11 cellular contexts compared by ENCODE assay signal in the genomic region with DNA sequence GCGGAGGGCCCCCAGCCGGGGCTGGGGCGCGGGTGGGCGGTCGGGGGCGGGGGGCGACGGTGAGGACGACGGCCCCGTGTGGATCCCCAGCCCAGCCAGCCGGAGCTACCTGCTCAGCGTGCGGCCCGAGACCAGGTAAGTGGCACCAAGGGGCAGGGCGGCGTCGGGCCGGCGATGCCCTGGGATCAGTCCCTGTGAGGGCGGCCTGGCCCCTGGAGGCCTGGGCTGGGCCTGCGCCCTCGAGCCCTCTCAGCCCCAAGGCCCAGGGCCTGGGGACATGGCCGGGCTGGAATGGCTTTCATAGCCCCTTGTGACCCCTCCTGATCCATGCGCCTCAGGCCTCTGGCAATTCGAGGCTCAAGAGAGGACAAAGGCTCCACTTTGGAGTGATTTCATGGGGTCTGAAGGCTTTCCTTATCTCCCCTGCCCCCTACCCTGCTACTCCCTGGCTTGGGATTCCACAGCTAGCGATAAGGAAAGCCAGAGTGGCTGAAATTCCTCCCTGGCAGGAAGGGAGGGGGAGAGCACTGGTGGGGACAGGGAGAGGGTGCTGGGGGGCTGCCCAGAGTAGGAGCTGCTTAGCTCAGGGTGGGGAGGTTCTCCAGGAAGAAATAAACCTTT. TPM values are rescaled to one million over a fixed set of nuclear protein-coding genes. Genes with fewer than 3 reads are reported as not detected.
DNase-seq lines count a peak whose midpoint lies in the region; ATAC-seq and TF ChIP-seq lines count a peak whose summit lies in the region.
"Had no signal": no experiment of that assay in that cellular context is flagged by ENCODE, and none has a peak within 500 bp of the region (broad histone marks: within the 10 kb centered on the region; RNA-seq: fewer than 3 reads in every experiment).

No MANE protein-coding gene starts in this region.

- intact Hi-C loops in activated naive CD4-positive, alpha-beta T cell treated with anti-CD3 and anti-CD28 coated beads for 36 hours (cut with micrococcal nuclease): loop anchor here (1.0 to 5.0 kb wide), 2 partner anchors 163 to 220 kb away; a partner anchor contains a TSS

- H3K9ac ChIP-seq in muscle layer of colon (ENCODE audit: low read length): peak overlapping the region; percentile 55
- H3K9ac ChIP-seq: GM23248 had no signal

- H3K27ac ChIP-seq in gastroesophageal sphincter: peak overlapping the region; percentile 89 to 94 (median 91)
- H3K27ac ChIP-seq in muscle layer of colon (ENCODE audit: low read depth, low read length): peak overlapping the region; percentile 74
- no peak overlapping the region for H3K27ac ChIP-seq in urinary bladder (ENCODE audit: low read depth)
- H3K27ac ChIP-seq: GM23248, PC-9 had no signal

- no peak overlapping the region for H3K4me3 Mint-ChIP-seq in activated naive CD4-positive, alpha-beta T cell treated with anti-CD3 and anti-CD28 coated beads for 36 hours
- no peak overlapping the region for H3K4me3 Mint-ChIP-seq in HFFc6

- H3K36me3 Mint-ChIP-seq in activated naive CD4-positive, alpha-beta T cell treated with anti-CD3 and anti-CD28 coated beads, Interleukin-2, amount 50 U/mL, for 72 hours: no peaks in the 10 kb centered on the region
- no peaks in the 10 kb centered on the region for H3K36me3 Mint-ChIP-seq in activated naive CD4-positive, alpha-beta T cell treated with anti-CD3 and anti-CD28 coated beads for 36 hours (ENCODE audit: low read depth)
- no peaks in the 10 kb centered on the region for H3K36me3 Mint-ChIP-seq in HFFc6 (ENCODE audit: low read depth)

- no peak for TF ChIP-seq EP300 in gastroesophageal sphincter (IDR thresholded peaks at IDR 0.05)

- TF ChIP-seq CTCF in gastroesophageal sphincter (IDR thresholded peaks at IDR 0.05): peak in 1 of 4 experiments; percentile 7
- no peak for TF ChIP-seq CTCF in HFFc6 (IDR thresholded peaks at IDR 0.05)

- ATAC-seq in activated naive CD4-positive, alpha-beta T cell treated with anti-CD3 and anti-CD28 coated beads, Interleukin-2, amount 50 U/mL, for 72 hours: peak; percentile 28 to 41
- ATAC-seq in gastroesophageal sphincter: peak; percentile 39

- H3K9me3 ChIP-seq in gastroesophageal sphincter (no peaks in the 10 kb centered on the region), muscle layer of colon (ENCODE audit: low read length) (no peaks in the 10 kb centered on the region)

- whole genome bisulfite sequencing in gastroesophageal sphincter (ENCODE audit: low coverage in 1 of 2), 2 donors: 20% methylated on average over 1 of the region's 28 CpGs; no CpG with 5 or more reads in 1 of the 2 donors
- WGBS in urinary bladder: 26% methylated on average over 28 of the region's 28 CpGs

- H3K27me3 Mint-ChIP-seq in activated naive CD4-positive, alpha-beta T cell treated with anti-CD3 and anti-CD28 coated beads for 36 hours (ENCODE audit: low read depth): peaks cover 14% of the 10 kb centered on the region
- peaks cover 9% of the 10 kb centered on the region for H3K27me3 Mint-ChIP-seq in HFFc6 (ENCODE audit: insufficient read depth)

- H3K4me1 Mint-ChIP-seq in activated naive CD4-positive, alpha-beta T cell treated with anti-CD3 and anti-CD28 coated beads for 36 hours (ENCODE audit: low read depth): peaks cover 8% of the 10 kb centered on the region
- peaks cover 14% of the 10 kb centered on the region for H3K4me1 Mint-ChIP-seq in HFFc6 (ENCODE audit: low read depth)

- TF ChIP-seq POLR2A in gastroesophageal sphincter (IDR thresholded peaks at IDR 0.05): no peak

- H3K4me3 ChIP-seq in gastroesophageal sphincter: peak overlapping the region; percentile 55 to 58
- peak overlapping the region; percentile 33 to 55 for H3K4me3 ChIP-seq in muscle layer of colon (ENCODE audit: low read depth in 1 of 2, low read length in 2 of 2)
- peak overlapping the region; percentile 17 for H3K4me3 ChIP-seq in urinary bladder (ENCODE audit: low read depth, low read length)
- H3K4me3 ChIP-seq: GM23248, PC-9 had no signal

- peaks cover 0 to 63% (median 22%) of the 10 kb centered on the region in 3 donors for H3K4me1 ChIP-seq in gastroesophageal sphincter
- H3K4me1 ChIP-seq in muscle layer of colon (ENCODE audit: insufficient read depth, low read length): peaks cover 44% of the 10 kb centered on the region
- H3K4me1 ChIP-seq in urinary bladder (ENCODE audit: insufficient read depth): no peaks in the 10 kb centered on the region

- H3K27ac Mint-ChIP-seq in activated naive CD4-positive, alpha-beta T cell treated with anti-CD3 and anti-CD28 coated beads, Interleukin-2, amount 50 U/mL, for 72 hours: no peak overlapping the region
- H3K27ac Mint-ChIP-seq in activated naive CD4-positive, alpha-beta T cell treated with anti-CD3 and anti-CD28 coated beads for 36 hours: no peak overlapping the region
- no peak overlapping the region for H3K27ac Mint-ChIP-seq in HFFc6

- no peaks in the 10 kb centered on the region for H3K36me3 ChIP-seq in gastroesophageal sphincter
- peaks cover 5% of the 10 kb centered on the region for H3K36me3 ChIP-seq in muscle layer of colon (ENCODE audit: insufficient read depth, low read length)
- H3K36me3 ChIP-seq in urinary bladder (ENCODE audit: insufficient read depth): no peaks in the 10 kb centered on the region

- H3K27me3 ChIP-seq in gastroesophageal sphincter (no peaks in the 10 kb centered on the region), muscle layer of colon (ENCODE audit: control insufficient read depth in 1 of 2, insufficient read depth in 2 of 2, low read length in 2 of 2) (no peaks in the 10 kb centered on the region)

- no peaks in the 10 kb centered on the region for H3K9me3 Mint-ChIP-seq in activated naive CD4-positive, alpha-beta T cell treated with anti-CD3 and anti-CD28 coated beads, Interleukin-2, amount 50 U/mL, for 72 hours
- H3K9me3 Mint-ChIP-seq in activated naive CD4-positive, alpha-beta T cell treated with anti-CD3 and anti-CD28 coated beads for 36 hours: no peaks in the 10 kb centered on the region
- H3K9me3 Mint-ChIP-seq in HFFc6: no peaks in the 10 kb centered on the region

- CTCF ChIA-PET in activated naive CD4-positive, alpha-beta T cell treated with anti-CD3 and anti-CD28 coated beads for 36 hours (lab: Charles Lee): interaction anchor here (0.6 to 0.9 kb wide), 2 partner anchors 111 to 360 kb away, joined by 3 to 4 read pairs; no protein-coding TSS in a partner anchor

- DNase-seq in activated naive CD4-positive, alpha-beta T cell treated with anti-CD3 and anti-CD28 coated beads, Interleukin-2, amount 50 U/mL, for 72 hours (ENCODE audit: low spot score in 2 of 2): no peak
- DNase-seq in activated naive CD4-positive, alpha-beta T cell treated with anti-CD3 and anti-CD28 coated beads for 36 hours: no peak
- DNase-seq in NCI-H1092 (lab: John Stamatoyannopoulos, UW): no peak
- DNase-seq in NCI-H2171 (lab: John Stamatoyannopoulos, UW): no peak
- DNase-seq in HFFc6: no peak
- DNase-seq: GM23248, small intestine had no signal

RNA-seq across cellular contexts. Expression of a gene that starts 0.4 kb away (rescaled TPM):
- under 1 TPM; 0.07 to 0.54 TPM for total RNA-seq in activated naive CD4-positive, alpha-beta T cell treated with anti-CD3 and anti-CD28 coated beads, Interleukin-2, amount 50 U/mL, for 72 hours
- total RNA-seq in activated naive CD4-positive, alpha-beta T cell treated with anti-CD3 and anti-CD28 coated beads for 36 hours: under 1 TPM; 0.02 to 0.05 TPM
- total RNA-seq in gastroesophageal sphincter: 10 to 100 TPM; 19.1 to 34.4 (median 26.5) TPM
- total RNA-seq in urinary bladder: 7.2 TPM
- 4.3 TPM for polyA plus RNA-seq in urinary bladder
- total RNA-seq in HFFc6 (2021; fragmentation: NEBNext Ultra II Directional; extraction: Animal tissue kit (Norgen Biotek cat#: 25700)): under 1 TPM; 0.05 to 0.60 (median 0.26) TPM
- polyA plus RNA-seq: GM23248 had no signal
